11 cellular contexts compared by ENCODE assay signal in genomic region chr10:62053860-62054259, GRCh38.
DNase-seq lines count a peak whose midpoint lies in the region; ATAC-seq, FAIRE-seq and TF ChIP-seq lines count a peak whose summit lies in the region.
"Had no signal": no experiment of that assay in that cellular context is flagged by ENCODE, and none has a peak within 500 bp of the region (broad histone marks: within the 10 kb centered on the region; RNA-seq: fewer than 3 reads in every experiment).

No MANE protein-coding gene starts in this region.

- peak overlapping the region; percentile 99 for H3K4me3 ChIP-seq in CD4-positive, CD25-positive, alpha-beta regulatory T cell (ENCODE audit: low read depth, low read length)
- H3K4me3 ChIP-seq in MG63 (peak overlapping the region; percentile 17), K562 (no peak overlapping the region), psoas muscle (peak overlapping the region; percentile 83), upper lobe of left lung (no peak overlapping the region)

- peaks cover 71% of the 10 kb centered on the region for H3K36me3 Mint-ChIP-seq in CD4-positive, CD25-positive, alpha-beta regulatory T cell

- H3K79me2 ChIP-seq in K562 (ENCODE audit: control insufficient read depth, insufficient read depth, low read length): no peaks in the 10 kb centered on the region

- no peak overlapping the region for H3K9ac ChIP-seq in K562 (ENCODE audit: insufficient read depth in 1 of 2, low read depth in 2 of 2, low read length in 2 of 2)

- H3K9me3 Mint-ChIP-seq in CD4-positive, CD25-positive, alpha-beta regulatory T cell: peaks cover 0 to 1% (median 0%) of the 10 kb centered on the region in 7 donors
- H3K9me3 Mint-ChIP-seq: brain had no signal

- TF ChIP-seq POLR2A in K562 (conservative IDR thresholded peaks at IDR 0.05) (no peak), upper lobe of left lung (IDR thresholded peaks at IDR 0.05) (no peak)

- H3K4me1 Mint-ChIP-seq in CD4-positive, CD25-positive, alpha-beta regulatory T cell: peaks cover 54 to 96% (median 75%) of the 10 kb centered on the region in 4 donors

- H3K27ac ChIP-seq in CD4-positive, CD25-positive, alpha-beta regulatory T cell (ENCODE audit: insufficient read depth, low read length, poor library complexity, severe bottlenecking): peak overlapping the region; percentile 95
- H3K27ac ChIP-seq in K562 (ENCODE audit: extremely low read depth, low read depth, low read length) (no peak overlapping the region), psoas muscle (peak overlapping the region; percentile 98), upper lobe of left lung (peak overlapping the region in 2 of 4 donors; percentile 64 to 73)

- H3K36me3 ChIP-seq in CD4-positive, CD25-positive, alpha-beta regulatory T cell (ENCODE audit: control insufficient read depth, insufficient read depth, low read length): peaks cover 57% of the 10 kb centered on the region
- H3K36me3 ChIP-seq in MG63 (peaks cover 88% of the 10 kb centered on the region), K562 (ENCODE audit: control insufficient read depth, insufficient read depth, low read length) (no peaks in the 10 kb centered on the region), psoas muscle (ENCODE audit: insufficient read depth in 1 of 2, low read depth in 1 of 2) (peaks cover 11 to 76% of the 10 kb centered on the region in 2 donors), upper lobe of left lung (peaks cover 0 to 32% (median 2%) of the 10 kb centered on the region in 4 donors)

- in situ Hi-C loops in K562 (cut with MboI): no loop called here

- no peak for TF ChIP-seq EP300 in K562 (IDR thresholded peaks at IDR 0.05; ENCODE audit: low read length)
- no peak for TF ChIP-seq EP300 in upper lobe of left lung (IDR thresholded peaks at IDR 0.05)

- FAIRE-seq in K562 (lab: Jason Lieb, UNC): no peak

- TF ChIP-seq RAD21 in K562 (CRISPR knock-in tag; conservative IDR thresholded peaks at IDR 0.05 in 1 of 2, IDR thresholded peaks at IDR 0.05 in 1 of 2): no peak

- H3K4me3 Mint-ChIP-seq in CD4-positive, CD25-positive, alpha-beta regulatory T cell: peak overlapping the region; percentile 84 to 94 (median 94)
- H3K4me3 Mint-ChIP-seq: WTC11 had no signal

- POLR2A ChIA-PET in K562 (lab: Yijun Ruan, JAX): interaction anchor here (1.1 to 1.5 kb wide), 3 partner anchors 10 to 15 kb away, joined by 4 read pairs; no protein-coding TSS in a partner anchor

- no peaks in the 10 kb centered on the region for H4K20me1 ChIP-seq in K562 (replicated peaks; ENCODE audit: control insufficient read depth, insufficient read depth, low read length)

- H3K9me3 ChIP-seq in CD4-positive, CD25-positive, alpha-beta regulatory T cell (ENCODE audit: control insufficient read depth in 2 of 2, low read length in 2 of 2): no peaks in the 10 kb centered on the region
- H3K9me3 ChIP-seq in MG63: no peaks in the 10 kb centered on the region
- no peaks in the 10 kb centered on the region for H3K9me3 ChIP-seq in K562 (replicated peaks; ENCODE audit: control insufficient read depth, insufficient read depth, low read depth, low read length)
- no peaks in the 10 kb centered on the region for H3K9me3 ChIP-seq in psoas muscle
- H3K9me3 ChIP-seq in upper lobe of left lung: no peaks in the 10 kb centered on the region

- peaks cover 83% of the 10 kb centered on the region for H3K4me1 ChIP-seq in CD4-positive, CD25-positive, alpha-beta regulatory T cell (ENCODE audit: control insufficient read depth, insufficient read depth, low read length, poor library complexity, severe bottlenecking)
- peaks cover 4 to 8% of the 10 kb centered on the region in 2 experiments; a peak in 3 of 5 replicates for H3K4me1 ChIP-seq in K562 (replicated peaks in 1 of 2; ENCODE audit: control insufficient read depth in 2 of 2, insufficient read depth in 2 of 2, low read length in 2 of 2)
- peaks cover 56% of the 10 kb centered on the region for H3K4me1 ChIP-seq in psoas muscle
- peaks cover 17 to 60% (median 39%) of the 10 kb centered on the region in 4 donors for H3K4me1 ChIP-seq in upper lobe of left lung

- intact Hi-C loops in K562 (cut with micrococcal nuclease): no loop called here
- intact Hi-C loops in psoas muscle (cut with DNase I): no loop called here

- peak overlapping the region; percentile 95 for H3K27ac Mint-ChIP-seq in CD4-positive, CD25-positive, alpha-beta regulatory T cell
- H3K27ac Mint-ChIP-seq: WTC11 had no signal

- no peak for ATAC-seq in CD4-positive, CD25-positive, alpha-beta regulatory T cell (ENCODE audit: low read depth in 2 of 2)
- ATAC-seq in K562 (no peak), psoas muscle (no peak), HG03469 (IDR thresholded peaks at IDR 0.05; ENCODE audit: unreplicated experiment) (no peak), upper lobe of left lung (ENCODE audit: low FRiP score in 2 of 2) (no peak)
- ATAC-seq: WTC11 had no signal

- CTCF ChIA-PET in K562 (lab: Yijun Ruan, JAX; ENCODE audit: low intra/inter-chr PET ratio): no interaction called here

- no peak overlapping the region for H3K4me2 ChIP-seq in K562 (ENCODE audit: insufficient read depth, low read length)

- DNase-seq in CD4-positive, CD25-positive, alpha-beta regulatory T cell: peak in 1 of 3 donors; percentile 64
- DNase-seq in MG63 (no peak), K562 (ENCODE audit: extremely low read depth in 1 of 4, low spot score in 3 of 4) (no peak), psoas muscle (no peak), NCI-H524 (lab: John Stamatoyannopoulos, UW) (no peak), NCI-H526 treated with DMSO at 0.1 percent for 48 hours (lab: John Stamatoyannopoulos, UW) (no peak), upper lobe of left lung (no peak)
- DNase-seq: foreskin melanocyte had no signal

- TF ChIP-seq CTCF in K562 (IDR thresholded peaks at IDR 0.05 in 2 of 3, conservative IDR thresholded peaks at IDR 0.05 in 1 of 3; ENCODE audit: insufficient read depth in 2 of 3, low read depth in 1 of 3, low read length in 3 of 3): no peak
- TF ChIP-seq CTCF in psoas muscle (IDR thresholded peaks at IDR 0.05): no peak
- no peak for TF ChIP-seq CTCF in upper lobe of left lung (IDR thresholded peaks at IDR 0.05)

- H2AFZ ChIP-seq in K562 (ENCODE audit: low read depth, low read length): no peak overlapping the region

- 3% methylated on average over 2 of the region's 2 CpGs for WGBS in K562 (ENCODE audit: insufficient coverage, low coverage, missing lambda C conversion rate)
- WGBS in psoas muscle, 3 donors: 29 to 36% (median 32%) methylated on average over 2 of the region's 2 CpGs
- 9 to 45% methylated on average over 2 of the region's 2 CpGs for WGBS in upper lobe of left lung, 2 donors

- H3K9me1 ChIP-seq in K562 (ENCODE audit: control insufficient read depth, insufficient read depth, low read length): no peaks in the 10 kb centered on the region

- no TSS peak for BruUV-seq in K562 (replicated peaks; lab: Mats Ljungman, UMichigan)

- H3K27me3 Mint-ChIP-seq in CD4-positive, CD25-positive, alpha-beta regulatory T cell: no peaks in the 10 kb centered on the region

- no peaks in the 10 kb centered on the region for H3K27me3 ChIP-seq in CD4-positive, CD25-positive, alpha-beta regulatory T cell (ENCODE audit: control insufficient read depth, insufficient read depth, low read length)
- no peaks in the 10 kb centered on the region for H3K27me3 ChIP-seq in MG63
- H3K27me3 ChIP-seq in K562 (ENCODE audit: control insufficient read depth in 2 of 2, insufficient read depth in 2 of 2, low read length in 2 of 2): peaks cover 4 to 5% of the 10 kb centered on the region in 2 experiments; a peak in 2 of 5 replicates
- H3K27me3 ChIP-seq in psoas muscle (ENCODE audit: insufficient read depth in 3 of 3, low read length in 2 of 3): no peaks in the 10 kb centered on the region
- H3K27me3 ChIP-seq in upper lobe of left lung: no peaks in the 10 kb centered on the region

TF ChIP-seq in K562, 482 proteins besides CTCF, POLR2A, EP300 and RAD21 (continues in another document):
- TF ChIP-seq C11orf30 (IDR thresholded peaks at IDR 0.05; ENCODE audit: low read depth) (peak; percentile 45), PRDM10 (IDR thresholded peaks at IDR 0.05; ENCODE audit: partially characterized antibody) (no peak), MAFG (tag; conservative IDR thresholded peaks at IDR 0.05) (0 out of 2 replicates have a peak, but pooled peaks have one; percentile 13), MAFF (IDR thresholded peaks at IDR 0.05; ENCODE audit: low read length) (peak; percentile 39; the same call in 1 of the 2 replicates)
- TF ChIP-seq, protein P1, sequence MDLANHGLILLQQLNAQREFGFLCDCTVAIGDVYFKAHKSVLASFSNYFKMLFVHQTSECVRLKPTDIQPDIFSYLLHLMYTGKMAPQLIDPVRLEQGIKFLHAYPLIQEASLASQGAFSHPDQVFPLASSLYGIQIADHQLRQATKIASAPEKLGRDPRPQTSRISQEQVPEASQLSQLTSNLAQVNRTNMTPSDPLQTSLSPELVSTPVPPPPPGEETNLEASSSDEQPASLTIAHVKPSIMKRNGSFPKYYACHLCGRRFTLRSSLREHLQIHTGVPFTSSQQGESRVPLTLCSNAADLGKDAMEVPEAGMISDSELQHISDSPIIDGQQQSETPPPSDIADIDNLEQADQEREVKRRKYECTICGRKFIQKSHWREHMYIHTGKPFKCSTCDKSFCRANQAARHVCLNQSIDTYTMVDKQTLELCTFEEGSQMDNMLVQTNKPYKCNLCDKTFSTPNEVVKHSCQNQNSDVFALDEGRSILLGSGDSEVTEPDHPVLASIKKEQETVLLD (IDR thresholded peaks at IDR 0.05): no peak

Comparison
In these comparisons a context has a peak if more than half of its experiments do, and no peak if none do; other contexts are left out.
1. H3K4me3 ChIP-seq: peak in CD4-positive, CD25-positive, alpha-beta regulatory T cell (single experiment), MG63 (single experiment) and psoas muscle (single experiment); none in K562 (single experiment) and upper lobe of left lung (0 of 4).